Comparison of ENCODE assay signal across 8 cellular contexts in the genomic region with DNA sequence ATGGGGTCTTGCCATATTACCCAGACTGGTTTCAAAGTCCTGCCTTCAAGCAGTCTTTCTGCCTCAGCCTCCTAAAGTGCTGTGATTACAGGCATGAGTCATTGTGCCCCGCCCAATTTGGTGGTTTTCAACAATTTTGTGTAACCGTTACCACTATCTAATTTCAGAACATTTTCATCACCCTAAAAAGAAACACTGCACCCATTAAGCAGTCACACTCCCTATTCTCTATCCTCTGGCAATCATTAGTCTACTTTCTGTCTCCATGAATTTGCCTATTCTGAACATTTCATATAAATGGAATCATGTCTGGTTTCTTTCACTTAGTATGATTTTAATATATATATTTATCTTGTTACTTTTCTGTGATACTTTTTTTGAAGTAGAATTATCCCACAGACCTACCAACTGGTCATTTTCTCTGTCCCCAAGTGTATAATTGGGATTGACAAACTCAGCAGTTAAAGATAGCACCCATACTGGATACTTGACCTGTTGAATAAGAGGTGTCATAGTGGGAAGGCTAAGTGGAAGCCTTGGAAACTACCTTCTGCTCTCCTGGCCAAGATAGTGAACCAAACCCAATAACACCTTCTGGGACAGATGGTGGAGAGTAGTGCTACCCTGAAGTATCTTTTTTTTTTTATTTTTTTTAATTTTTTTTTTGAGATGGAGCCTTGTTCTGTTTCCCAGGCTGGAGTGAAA.
DNase-seq lines count a peak whose midpoint lies in the region; ATAC-seq and TF ChIP-seq lines count a peak whose summit lies in the region.

No MANE protein-coding gene starts in this region.

- peaks cover 2% of the 10 kb centered on the region for H3K27me3 Mint-ChIP-seq in endothelial cell (ENCODE audit: unreplicated experiment)

- H3K27ac Mint-ChIP-seq in endothelial cell (ENCODE audit: unreplicated experiment), result peak overlapping the region; percentile 48

- no peaks in the 10 kb centered on the region for H3K36me3 Mint-ChIP-seq in endothelial cell (ENCODE audit: low read depth, unreplicated experiment)

- no peak for TF ChIP-seq CTCF in endothelial cell (IDR thresholded peaks at IDR 0.05; ENCODE audit: unreplicated experiment)

- DNase-seq in HS-27A (ENCODE audit: low read depth) (peak; percentile 79), endothelial cell (ENCODE audit: low spot score) (no peak), SK-N-DZ (ENCODE audit: low spot score) (no peak), NCI-H2196 (lab: John Stamatoyannopoulos, UW; ENCODE audit: unreplicated experiment) (no peak), DMS53 treated with DMSO at 0.1 percent for 48 hours (lab: John Stamatoyannopoulos, UW; ENCODE audit: unreplicated experiment) (no peak)
- DNase-seq in activated CD4-positive, alpha-beta T cell treated with anti-CD3 and anti-CD28 coated beads for 48 hours, result peak; percentile 85
- DNase-seq in stimulated activated CD4-positive, alpha-beta T cell treated with anti-CD3 and anti-CD28 coated beads, Interleukin-2, amount 100 ng/mL, for 48 hours, result peak; percentile 52 to 57

- H3K9me3 Mint-ChIP-seq in endothelial cell (ENCODE audit: unreplicated experiment), result no peaks in the 10 kb centered on the region

- H3K4me3 Mint-ChIP-seq in endothelial cell (ENCODE audit: unreplicated experiment), result no peak overlapping the region

- ATAC-seq in GM18511 (IDR thresholded peaks at IDR 0.05; ENCODE audit: unreplicated experiment), result peak; percentile 75

- no peaks in the 10 kb centered on the region for H3K4me1 Mint-ChIP-seq in endothelial cell (ENCODE audit: unreplicated experiment)

Comparison
In these comparisons a context has a peak if more than half of its experiments do, and no peak if none do; other contexts are left out.
1. DNase-seq: peak in HS-27A (single experiment), activated CD4-positive, alpha-beta T cell treated with anti-CD3 and anti-CD28 coated beads for 48 hours (single experiment) and stimulated activated CD4-positive, alpha-beta T cell treated with anti-CD3 and anti-CD28 coated beads, Interleukin-2, amount 100 ng/mL, for 48 hours (2 of 2); none in endothelial cell (single experiment), SK-N-DZ (single experiment), NCI-H2196 (single experiment) and DMS53 treated with DMSO at 0.1 percent for 48 hours (single experiment).